ENCODE assay signal across 17 cellular contexts in the genomic region with DNA sequence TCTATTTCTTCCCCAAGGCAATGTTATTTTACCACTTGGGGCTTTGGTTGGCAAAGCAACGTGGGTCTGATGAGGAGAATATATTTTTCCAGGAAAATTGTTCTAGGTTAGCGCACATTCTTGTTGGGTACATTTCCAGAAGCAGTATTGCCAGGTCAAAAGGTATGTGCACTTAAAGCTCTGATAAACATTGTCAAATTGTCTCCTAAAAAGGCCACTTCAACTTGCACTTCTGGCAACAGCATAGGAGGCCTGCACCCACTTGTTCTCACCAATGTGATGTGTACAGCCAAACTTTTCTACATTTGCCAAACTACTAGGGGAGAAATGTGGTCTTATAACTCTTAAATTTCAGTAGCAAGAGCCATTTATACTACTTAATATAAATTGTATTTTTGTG.
"Had no signal": no experiment of that assay in that cellular context is flagged by ENCODE, and none has a peak within 500 bp of the region (broad histone marks: within the 10 kb centered on the region; RNA-seq: fewer than 3 reads in every experiment).

No MANE protein-coding gene starts in this region.

- H3K36me3 ChIP-seq: Peyer's patch had no signal

- H3K27me3 ChIP-seq: body of pancreas, Peyer's patch had no signal

- H3K4me1 ChIP-seq: Peyer's patch had no signal

- H3K27ac ChIP-seq: body of pancreas, RWPE1 had no signal

- H3K4me3 ChIP-seq: body of pancreas, Peyer's patch had no signal

- H3K9me3 ChIP-seq: body of pancreas, Peyer's patch had no signal

- DNase-seq: activated CD4-positive, alpha-beta T cell treated with anti-CD3 and anti-CD28 coated beads for 4 hours; activated CD8-positive, alpha-beta memory T cell treated with anti-CD3 and anti-CD28 coated beads, Interleukin-2, amount 50 U/mL, for 4 hours; activated CD8-positive, alpha-beta T cell treated with anti-CD3 and anti-CD28 coated beads for 36 hours; activated naive CD4-positive, alpha-beta T cell; activated T-cell treated with anti-CD3 and anti-CD28 coated beads, Interleukin-2, amount 50 U/mL, for 72 hours; aorta; body of pancreas; KG1; NCI-H1092; NCI-H1417; NCI-H1930; NCI-H510A treated with DMSO at 0.1 percent for 48 hours; NCI-H69; Peyer's patch; SHP77 treated with DMSO at 0.1 percent for 48 hours had no signal

- ATAC-seq: activated CD4-positive, CD25-positive, alpha-beta regulatory T cell treated with anti-CD3 and anti-CD28 coated beads, Interleukin-2, amount 50 U/mL, for 24 hours; activated CD8-positive, alpha-beta T cell treated with anti-CD3 and anti-CD28 coated beads for 36 hours; activated T-cell treated with anti-CD3 and anti-CD28 coated beads, Interleukin-2, amount 50 U/mL, for 72 hours; body of pancreas had no signal
